8 cellular contexts compared by ENCODE assay signal in the genomic region with DNA sequence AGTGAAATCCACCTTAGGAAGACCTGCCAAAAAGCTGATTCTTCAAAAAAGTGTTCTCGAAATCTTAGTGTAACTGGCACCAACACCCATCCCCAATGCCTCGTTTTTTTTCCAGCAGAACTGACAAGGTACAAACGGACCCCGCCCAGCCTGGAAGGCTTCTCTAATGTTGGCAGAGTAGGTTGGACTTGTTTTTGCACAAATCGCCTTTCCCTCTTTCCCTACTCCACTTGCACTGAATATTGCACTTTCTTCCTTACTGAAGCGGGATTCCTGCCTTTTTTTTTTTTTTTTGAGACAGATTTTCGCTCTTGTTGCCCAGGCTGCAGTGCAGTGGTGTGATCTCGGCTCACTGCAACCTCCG. TPM values are rescaled to one million over a fixed set of nuclear protein-coding genes. Genes with fewer than 3 reads are reported as not detected.
DNase-seq lines count a peak whose midpoint lies in the region; ATAC-seq and TF ChIP-seq lines count a peak whose summit lies in the region.

No MANE protein-coding gene starts in this region.

- no peak for TF ChIP-seq CTCF in brain (conservative IDR thresholded peaks at IDR 0.05)
- no peak for TF ChIP-seq CTCF in spleen (IDR thresholded peaks at IDR 0.05 in 8 of 11, conservative IDR thresholded peaks at IDR 0.05 in 3 of 11)

- TF ChIP-seq POLR2A in spleen (IDR thresholded peaks at IDR 0.05) = no peak

- DNase-seq in activated T-cell treated with anti-CD3 and anti-CD28 coated beads, Interleukin-2, amount 50 U/mL, for 4 hours = no peak
- no peak for DNase-seq in activated T-cell treated with anti-CD3 and anti-CD28 coated beads for 4 hours
- peak; percentile 42 for DNase-seq in M059J (ENCODE audit: low read depth)
- peak; percentile 15 for DNase-seq in inferior parietal cortex (ENCODE audit: extremely low spot score)
- DNase-seq in spleen = no peak

- H3K4me3 Mint-ChIP-seq in activated T-cell treated with anti-CD3 and anti-CD28 coated beads, Interleukin-2, amount 50 U/mL, for 4 hours = peak overlapping the region; percentile 92
- peak overlapping the region; percentile 99 to 100 (median 100) for H3K4me3 Mint-ChIP-seq in brain

- H3K27ac Mint-ChIP-seq in brain = peak overlapping the region; percentile 99 to 100 (median 99)

- no peaks in the 10 kb centered on the region for H3K27me3 ChIP-seq in spleen (replicated peaks in 1 of 7)

- ATAC-seq in activated T-cell treated with anti-CD3 and anti-CD28 coated beads, Interleukin-2, amount 50 U/mL, for 4 hours = no peak
- no peak for ATAC-seq in HG02870 (IDR thresholded peaks at IDR 0.05; ENCODE audit: unreplicated experiment)
- ATAC-seq in HG02884 (IDR thresholded peaks at IDR 0.05; ENCODE audit: unreplicated experiment) = no peak

- H3K27me3 Mint-ChIP-seq in activated T-cell treated with anti-CD3 and anti-CD28 coated beads, Interleukin-2, amount 50 U/mL, for 4 hours (ENCODE audit: low read depth) = no peaks in the 10 kb centered on the region
- H3K27me3 Mint-ChIP-seq in brain = peaks cover 4% of the 10 kb centered on the region

- peaks cover 17 to 52% (median 43%) of the 10 kb centered on the region in 6 donors for H3K4me1 ChIP-seq in spleen

- H3K9me3 ChIP-seq in spleen = no peaks in the 10 kb centered on the region

- peaks cover 28% of the 10 kb centered on the region for H3K4me1 Mint-ChIP-seq in activated T-cell treated with anti-CD3 and anti-CD28 coated beads, Interleukin-2, amount 50 U/mL, for 4 hours (ENCODE audit: low read depth)
- peaks cover 48% of the 10 kb centered on the region for H3K4me1 Mint-ChIP-seq in brain

- H3K36me3 Mint-ChIP-seq in activated T-cell treated with anti-CD3 and anti-CD28 coated beads, Interleukin-2, amount 50 U/mL, for 4 hours (ENCODE audit: insufficient read depth) = peaks cover 15% of the 10 kb centered on the region
- H3K36me3 Mint-ChIP-seq in brain = peaks cover 7% of the 10 kb centered on the region

- H3K4me3 ChIP-seq in spleen = peak overlapping the region; percentile 60 to 85 (median 81)

- intact Hi-C loops in spleen (cut with DNase I; ENCODE audit: low total_unique reads) = no loop called here

- H3K27ac ChIP-seq in spleen = peak overlapping the region; percentile 92 to 98 (median 95)

- H3K36me3 ChIP-seq in spleen = peaks cover 0 to 15% (median 2%) of the 10 kb centered on the region in 6 donors

- 6 to 11% (median 8%) methylated on average over 9 of the region's 9 CpGs for WGBS in spleen, 5 donors

- no peaks in the 10 kb centered on the region for H3K9me3 Mint-ChIP-seq in activated T-cell treated with anti-CD3 and anti-CD28 coated beads, Interleukin-2, amount 50 U/mL, for 4 hours
- peaks cover 0 to 9% (median 0%) of the 10 kb centered on the region in 5 experiments for H3K9me3 Mint-ChIP-seq in brain

RNA-seq across cellular contexts. Expression of a gene that starts 0.5 kb away (rescaled TPM):
- total RNA-seq in activated T-cell treated with anti-CD3 and anti-CD28 coated beads, Interleukin-2, amount 50 U/mL, for 4 hours = 100 to 1,000 TPM; 112 to 120 (median 118) TPM
- 94.8 and 141 TPM in 2 replicates for total RNA-seq in M059J (2014; rRNA removed; shearing (Covaris generic))
- 54.6 TPM for polyA plus RNA-seq in brain (ENCODE audit: insufficient read depth, low read depth, low replicate concordance)
- total RNA-seq in spleen = 10 to 100 TPM; 33.0 to 85.7 (median 67.4) TPM
- polyA plus RNA-seq in spleen = 10 to 100 TPM; 57.1 to 77.8 (median 75.4) TPM

RNA-seq across cellular contexts. Expression of a gene that starts 29.0 kb away (rescaled TPM):
- total RNA-seq in activated T-cell treated with anti-CD3 and anti-CD28 coated beads, Interleukin-2, amount 50 U/mL, for 4 hours = 10 to 100 TPM; 16.4 to 22.4 (median 17.5) TPM
- total RNA-seq in M059J (2014; rRNA removed; shearing (Covaris generic)) = 15.6 and 21.4 TPM in 2 replicates
- polyA plus RNA-seq in brain (ENCODE audit: insufficient read depth, low read depth, low replicate concordance) (4.4 TPM), spleen (10 to 100 TPM; 11.1 to 17.0 (median 12.6) TPM)
- total RNA-seq in spleen = 10 to 100 TPM; 15.3 to 26.0 (median 24.3) TPM

RNA-seq across cellular contexts. Expression of a gene that starts 34.4 kb away (rescaled TPM):
- total RNA-seq in activated T-cell treated with anti-CD3 and anti-CD28 coated beads, Interleukin-2, amount 50 U/mL, for 4 hours = 10 to 100 TPM; 44.2 to 53.2 (median 45.4) TPM
- 80.8 and 112 TPM in 2 replicates for total RNA-seq in M059J (2014; rRNA removed; shearing (Covaris generic))
- 7.1 TPM for polyA plus RNA-seq in brain (ENCODE audit: insufficient read depth, low read depth, low replicate concordance)
- total RNA-seq in spleen = 10 to 100 TPM; 36.0 to 80.5 (median 42.3) TPM
- polyA plus RNA-seq in spleen = 1 to 10 TPM; 4.9 to 5.9 (median 5.4) TPM

Comparison
In these comparisons a context has a peak if more than half of its experiments do, and no peak if none do; other contexts are left out.
1. DNase-seq: peak in M059J (single experiment) and inferior parietal cortex (single experiment); none in activated T-cell treated with anti-CD3 and anti-CD28 coated beads, Interleukin-2, amount 50 U/mL, for 4 hours (single experiment), activated T-cell treated with anti-CD3 and anti-CD28 coated beads for 4 hours (single experiment) and spleen (single experiment).